Comparison of ENCODE assay signal across 23 cellular contexts in the genomic region with DNA sequence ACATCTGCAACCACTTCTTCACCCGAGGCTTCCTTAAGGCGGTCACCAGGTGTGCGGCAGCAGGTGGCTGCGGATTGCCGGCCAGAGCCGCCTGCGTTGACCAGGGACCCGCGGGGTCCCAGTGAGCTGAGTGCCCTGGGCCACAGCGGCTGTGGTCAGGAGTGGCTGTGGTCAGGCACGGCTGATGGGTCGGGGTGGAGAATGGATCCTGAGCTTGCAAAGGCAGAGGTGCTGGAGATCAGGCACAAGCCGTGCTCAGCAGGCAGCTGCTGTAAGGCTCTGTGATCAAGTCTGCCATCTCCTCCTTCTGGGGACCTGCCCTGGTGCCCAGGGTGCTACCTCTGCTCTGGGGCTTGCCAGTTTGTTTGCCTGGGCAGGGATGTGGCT. TPM values are rescaled to one million over a fixed set of nuclear protein-coding genes. Genes with fewer than 3 reads are reported as not detected.
DNase-seq lines count a peak whose midpoint lies in the region; ATAC-seq, FAIRE-seq and TF ChIP-seq lines count a peak whose summit lies in the region.
"Had no signal": no experiment of that assay in that cellular context is flagged by ENCODE, and none has a peak within 500 bp of the region (broad histone marks: within the 10 kb centered on the region; RNA-seq: fewer than 3 reads in every experiment).

No MANE protein-coding gene starts in this region.

- no peak for ATAC-seq in activated T-cell treated with anti-CD3 and anti-CD28 coated beads, Interleukin-2, amount 50 U/mL, for 4 hours
- ATAC-seq in GM12878 (no peak), GM21423 (IDR thresholded peaks at IDR 0.05; ENCODE audit: unreplicated experiment) (no peak)
- ATAC-seq in activated CD8-positive, alpha-beta memory T cell treated with anti-CD3 and anti-CD28 coated beads, Interleukin-2, amount 10 ng/mL, durations not matched to agents 7 days and 5 days, result no peak
- ATAC-seq: left cardiac atrium had no signal

- SMC1A ChIA-PET in GM12878 (lab: Charles Lee; ENCODE audit: uncharacterized antibody, unreplicated experiment), result no interaction called here

- no peak overlapping the region for H2AFZ ChIP-seq in GM12878 (ENCODE audit: control insufficient read depth, low read depth, low read length)

- H3K4me1 Mint-ChIP-seq in activated T-cell treated with anti-CD3 and anti-CD28 coated beads, Interleukin-2, amount 50 U/mL, for 4 hours (ENCODE audit: low read depth), result peaks cover 9% of the 10 kb centered on the region
- peaks cover 11% of the 10 kb centered on the region for H3K4me1 Mint-ChIP-seq in activated T-cell treated with anti-CD3 and anti-CD28 coated beads, Interleukin-2, amount 50 U/mL, for 24 hours (ENCODE audit: low read depth)
- no peaks in the 10 kb centered on the region for H3K4me1 Mint-ChIP-seq in nephron
- H3K4me1 Mint-ChIP-seq in activated CD8-positive, alpha-beta memory T cell treated with anti-CD3 and anti-CD28 coated beads, Interleukin-2, amount 10 ng/mL, durations not matched to agents 7 days and 5 days, result peaks cover 22% of the 10 kb centered on the region

- TF ChIP-seq CTCF in GM12878 (IDR thresholded peaks at IDR 0.05 in 2 of 3, conservative IDR thresholded peaks at IDR 0.05 in 1 of 3; ENCODE audit: control insufficient read depth in 2 of 3, extremely low read depth in 1 of 3, insufficient read depth in 1 of 3, low read depth in 3 of 3, low read length in 3 of 3) (no peak), nephron (IDR thresholded peaks at IDR 0.05; ENCODE audit: unreplicated experiment in 3 of 3) (no peak)

- in situ Hi-C loops in GM12878 (cut with MboI), result no loop called here

- no peak for TF ChIP-seq RAD21 in GM12878 (IDR thresholded peaks at IDR 0.05; ENCODE audit: insufficient read depth, low read depth, low read length)

- H3K4me2 ChIP-seq in GM12878 (ENCODE audit: control insufficient read depth, insufficient read depth), result peak overlapping the region; percentile 30; the same call in 1 of the 2 replicates

- no TSS peak for BruUV-seq in GM12878 (replicated peaks; lab: Mats Ljungman, UMichigan)

- H3K27ac ChIP-seq in GM12878 (ENCODE audit: control insufficient read depth, insufficient read depth), result no peak overlapping the region
- H3K27ac ChIP-seq: ascending aorta, neutrophil, thyroid gland had no signal

- CTCF ChIA-PET in GM12878 (lab: Yijun Ruan, JAX), result no interaction called here
- CTCF ChIA-PET in activated CD8-positive, alpha-beta memory T cell treated with anti-CD3 and anti-CD28 coated beads, Interleukin-2, amount 10 ng/mL, durations not matched to agents 7 days and 5 days (lab: Charles Lee), result interaction anchor here (0.7 to 2.5 kb wide), 2 partner anchors 11 to 157 kb away, joined by 3 to 9 read pairs; no protein-coding TSS in a partner anchor

- no peaks in the 10 kb centered on the region for H3K9me3 Mint-ChIP-seq in activated T-cell treated with anti-CD3 and anti-CD28 coated beads, Interleukin-2, amount 50 U/mL, for 4 hours
- H3K9me3 Mint-ChIP-seq in activated T-cell treated with anti-CD3 and anti-CD28 coated beads, Interleukin-2, amount 50 U/mL, for 24 hours, result no peaks in the 10 kb centered on the region
- no peaks in the 10 kb centered on the region for H3K9me3 Mint-ChIP-seq in nephron
- H3K9me3 Mint-ChIP-seq in activated CD8-positive, alpha-beta memory T cell treated with anti-CD3 and anti-CD28 coated beads, Interleukin-2, amount 10 ng/mL, durations not matched to agents 7 days and 5 days (ENCODE audit: low read depth), result no peaks in the 10 kb centered on the region

- TF ChIP-seq POLR2A in GM12878 (IDR thresholded peaks at IDR 0.05; ENCODE audit: low read depth, low read length), result no peak

- H3K36me3 Mint-ChIP-seq in activated T-cell treated with anti-CD3 and anti-CD28 coated beads, Interleukin-2, amount 50 U/mL, for 4 hours (ENCODE audit: insufficient read depth), result peaks cover 2% of the 10 kb centered on the region
- H3K36me3 Mint-ChIP-seq in activated T-cell treated with anti-CD3 and anti-CD28 coated beads, Interleukin-2, amount 50 U/mL, for 24 hours (ENCODE audit: low read depth), result peaks cover 33% of the 10 kb centered on the region
- no peaks in the 10 kb centered on the region for H3K36me3 Mint-ChIP-seq in nephron (ENCODE audit: low read depth)
- peaks cover 7% of the 10 kb centered on the region for H3K36me3 Mint-ChIP-seq in activated CD8-positive, alpha-beta memory T cell treated with anti-CD3 and anti-CD28 coated beads, Interleukin-2, amount 10 ng/mL, durations not matched to agents 7 days and 5 days

- intact Hi-C loops in GM12878 (cut with micrococcal nuclease; ENCODE audit: unreplicated experiment), result no loop called here

- H3K27me3 Mint-ChIP-seq in activated T-cell treated with anti-CD3 and anti-CD28 coated beads, Interleukin-2, amount 50 U/mL, for 4 hours (ENCODE audit: low read depth), result no peaks in the 10 kb centered on the region
- no peaks in the 10 kb centered on the region for H3K27me3 Mint-ChIP-seq in activated T-cell treated with anti-CD3 and anti-CD28 coated beads, Interleukin-2, amount 50 U/mL, for 24 hours
- peaks cover 77% of the 10 kb centered on the region for H3K27me3 Mint-ChIP-seq in nephron (ENCODE audit: low read depth)
- H3K27me3 Mint-ChIP-seq in activated CD8-positive, alpha-beta memory T cell treated with anti-CD3 and anti-CD28 coated beads, Interleukin-2, amount 10 ng/mL, durations not matched to agents 7 days and 5 days, result no peaks in the 10 kb centered on the region

- no peaks in the 10 kb centered on the region for H3K27me3 ChIP-seq in GM12878 (replicated peaks in 1 of 2; ENCODE audit: control insufficient read depth in 2 of 2, insufficient read depth in 2 of 2, low read length in 1 of 2)
- H3K27me3 ChIP-seq: ascending aorta, thyroid gland had no signal

- 92% methylated on average over 13 of the region's 13 CpGs for WGBS in GM12878 (ENCODE audit: insufficient coverage, insufficient replicate concordance, low lambda C conversion rate, missing lambda C conversion rate)

- peaks cover 8% of the 10 kb centered on the region for H3K79me2 ChIP-seq in GM12878 (ENCODE audit: control insufficient read depth, insufficient read depth, low read length)

- POLR2A ChIA-PET in GM12878 (lab: Charles Lee), result no interaction called here

- no peaks in the 10 kb centered on the region; the same call in 1 of the 2 replicates for H4K20me1 ChIP-seq in GM12878 (ENCODE audit: control insufficient read depth, insufficient read depth)

- H3K9ac ChIP-seq in GM12878 (ENCODE audit: control insufficient read depth, insufficient read depth, low read length), result no peak overlapping the region

- H3K4me3 Mint-ChIP-seq in activated T-cell treated with anti-CD3 and anti-CD28 coated beads, Interleukin-2, amount 50 U/mL, for 4 hours, result peak overlapping the region; percentile 24
- H3K4me3 Mint-ChIP-seq in activated T-cell treated with anti-CD3 and anti-CD28 coated beads, Interleukin-2, amount 50 U/mL, for 24 hours, result no peak overlapping the region
- H3K4me3 Mint-ChIP-seq in nephron, result peak overlapping the region; percentile 1 to 69 (median 49)
- no peak overlapping the region for H3K4me3 Mint-ChIP-seq in activated CD8-positive, alpha-beta memory T cell treated with anti-CD3 and anti-CD28 coated beads, Interleukin-2, amount 10 ng/mL, durations not matched to agents 7 days and 5 days

- H3K27ac Mint-ChIP-seq in activated T-cell treated with anti-CD3 and anti-CD28 coated beads, Interleukin-2, amount 50 U/mL, for 24 hours, result no peak overlapping the region
- no peak overlapping the region for H3K27ac Mint-ChIP-seq in nephron
- no peak overlapping the region for H3K27ac Mint-ChIP-seq in activated CD8-positive, alpha-beta memory T cell treated with anti-CD3 and anti-CD28 coated beads, Interleukin-2, amount 10 ng/mL, durations not matched to agents 7 days and 5 days

- H3K4me1 ChIP-seq in GM12878 (ENCODE audit: control insufficient read depth, insufficient read depth, low read length), result peaks cover 36% of the 10 kb centered on the region

- FAIRE-seq in GM12878 (lab: Jason Lieb, UNC), result no peak
- FAIRE-seq: colon, endometrium, GM19239, TTC549 had no signal

- H3K4me3 ChIP-seq in GM12878, result no peak overlapping the region

- TF ChIP-seq EP300 in GM12878 (IDR thresholded peaks at IDR 0.05; ENCODE audit: borderline replicate concordance in 1 of 2, control insufficient read depth in 1 of 2, low read depth in 2 of 2, low read length in 2 of 2), result no peak

- H3K9me3 ChIP-seq in GM12878 (replicated peaks; ENCODE audit: control insufficient read depth, insufficient read depth, low read length), result no peaks in the 10 kb centered on the region
- H3K9me3 ChIP-seq: ascending aorta, neutrophil, thyroid gland had no signal

- RAD21 ChIA-PET in GM12878 (lab: Charles Lee; ENCODE audit: unreplicated experiment), result interaction anchor here (0.6 kb wide), 1 partner anchor 12 kb away, joined by 3 read pairs; no protein-coding TSS in a partner anchor

- H3K36me3 ChIP-seq in GM12878 (ENCODE audit: control insufficient read depth in 2 of 2, insufficient read depth in 2 of 2, low read length in 1 of 2), result peaks cover 0 to 5% of the 10 kb centered on the region in 2 experiments; a peak in 3 of 4 replicates
- H3K36me3 ChIP-seq: neutrophil had no signal

- no peak for DNase-seq in activated T-cell treated with anti-CD3 and anti-CD28 coated beads, Interleukin-2, amount 50 U/mL, for 4 hours
- no peak for DNase-seq in activated T-cell treated with anti-CD3 and anti-CD28 coated beads, Interleukin-2, amount 50 U/mL, for 24 hours
- DNase-seq in D341Med (ENCODE audit: low spot score) (peak; percentile 9), GM12878 (ENCODE audit: low read depth, low spot score) (no peak), globus pallidus (ENCODE audit: low spot score) (no peak)
- DNase-seq in activated CD8-positive, alpha-beta memory T cell treated with anti-CD3 and anti-CD28 coated beads, Interleukin-2, amount 10 ng/mL, durations not matched to agents 7 days and 5 days, result no peak
- DNase-seq: ACHN; Kasumi-1; left cardiac atrium; NCI-H1092 treated with DMSO at 0.1 percent for 48 hours; NCI-H510A treated with DMSO at 0.1 percent for 48 hours; stimulated activated CD4-positive, alpha-beta T cell treated with anti-CD3 and anti-CD28 coated beads, Interleukin-12 subunit alpha, Interleukin-12 subunit beta, amount 100 ng/mL, for 4 hours; thyroid gland had no signal

RNA-seq across cellular contexts. Expression of a gene that starts 2.1 kb away (rescaled TPM):
- 1 to 10 TPM; 5.6 to 8.4 (median 7.8) TPM for total RNA-seq in activated T-cell treated with anti-CD3 and anti-CD28 coated beads, Interleukin-2, amount 50 U/mL, for 4 hours
- 40.5 and 46.8 TPM in 2 replicates for total RNA-seq in GM12878 (2013; cell fraction: nucleolus; rRNA removed)
- total RNA-seq in GM12878 (2014; rRNA removed) (9.3 and 9.5 TPM in 2 replicates), GM12878 (2014; rRNA removed; fragmentation: Illumina TruSeq; extraction: Trizol) (4.4 and 4.6 TPM in 2 replicates), GM12878 (2021) (14.5 and 15.7 TPM in 2 replicates)
- 8.1 TPM for polyA plus RNA-seq in GM12878 (2011; ENCODE audit: low read depth)
- polyA plus RNA-seq in GM12878 (2011; rRNA removed) (5.3 and 6.2 TPM in 2 replicates), GM12878 (2014; fragmentation: Illumina TruSeq; extraction: Trizol) (4.4 and 8.7 TPM in 2 replicates), GM12878 (2014; fragmentation: Nextera tagmentation; extraction: Ambion mirVana) (1 to 10 TPM in 1 of 2 experiments, under 1 TPM in 1; 0.29 to 1.2 TPM), GM12878 (2014; rRNA removed) (12.8 and 13.8 TPM in 2 replicates), GM12878 (2016; fragmentation: Nextera tagmentation; extraction: Ambion mirVana) (1 to 10 TPM; 1.5 to 5.4 TPM)
- 11.5 and 11.7 TPM in 2 replicates for polyA plus RNA-seq in GM12878 (2011; cell fraction: cytosol; rRNA removed)
- 80.3 and 92.7 TPM in 2 replicates for polyA plus RNA-seq in GM12878 (2011; cell fraction: nucleus; rRNA removed)
- 18.4 and 25.7 TPM in 2 replicates for polyA plus RNA-seq in GM12878 (2012)
- polyA minus RNA-seq in GM12878 (2011; rRNA and poly(A)+ RNA removed), result 2.8 and 6.5 TPM in 2 replicates
- polyA minus RNA-seq in GM12878 (2011; cell fraction: cytosol; rRNA and poly(A)+ RNA removed), result 2.1 and 5.1 TPM in 2 replicates
- 17.6 and 18.0 TPM in 2 replicates for polyA minus RNA-seq in GM12878 (2011; cell fraction: nucleus; rRNA and poly(A)+ RNA removed)
- total RNA-seq in activated CD8-positive, alpha-beta memory T cell treated with anti-CD3 and anti-CD28 coated beads, Interleukin-2, amount 10 ng/mL, durations not matched to agents 7 days and 5 days, result 10 to 100 TPM; 32.6 to 35.3 TPM

RNA-seq across cellular contexts. Expression of a gene that starts 7.4 kb away (rescaled TPM):
- 10 to 100 TPM; 30.7 to 34.0 (median 33.5) TPM for total RNA-seq in activated T-cell treated with anti-CD3 and anti-CD28 coated beads, Interleukin-2, amount 50 U/mL, for 4 hours
- total RNA-seq in GM12878 (2013; cell fraction: nucleolus; rRNA removed), result 99.1 and 110 TPM in 2 replicates
- total RNA-seq in GM12878 (2014; rRNA removed) (27.2 and 34.1 TPM in 2 replicates), GM12878 (2014; rRNA removed; fragmentation: Illumina TruSeq; extraction: Trizol) (16.3 and 21.4 TPM in 2 replicates), GM12878 (2021) (27.1 and 33.3 TPM in 2 replicates)
- 12.4 TPM for polyA plus RNA-seq in GM12878 (2011; ENCODE audit: low read depth)
- polyA plus RNA-seq in GM12878 (2011; rRNA removed) (23.7 and 31.2 TPM in 2 replicates), GM12878 (2014; fragmentation: Illumina TruSeq; extraction: Trizol) (14.8 and 23.5 TPM in 2 replicates), GM12878 (2014; fragmentation: Nextera tagmentation; extraction: Ambion mirVana) (1 to 10 TPM in 1 of 2 experiments, under 1 TPM in 1; 0.71 to 2.0 TPM), GM12878 (2014; rRNA removed) (23.4 and 28.4 TPM in 2 replicates), GM12878 (2016; fragmentation: Nextera tagmentation; extraction: Ambion mirVana) (10 to 100 TPM; 21.9 to 22.1 TPM)
- 31.1 and 38.7 TPM in 2 replicates for polyA plus RNA-seq in GM12878 (2011; cell fraction: cytosol; rRNA removed)
- polyA plus RNA-seq in GM12878 (2011; cell fraction: nucleus; rRNA removed), result 144 and 148 TPM in 2 replicates
- polyA plus RNA-seq in GM12878 (2012), result 27.2 and 31.7 TPM in 2 replicates
- 46.7 and 53.3 TPM in 2 replicates for polyA minus RNA-seq in GM12878 (2011; rRNA and poly(A)+ RNA removed)
- polyA minus RNA-seq in GM12878 (2011; cell fraction: cytosol; rRNA and poly(A)+ RNA removed), result 12.2 and 12.3 TPM in 2 replicates
- polyA minus RNA-seq in GM12878 (2011; cell fraction: nucleus; rRNA and poly(A)+ RNA removed), result 43.0 and 58.7 TPM in 2 replicates
- total RNA-seq in activated CD8-positive, alpha-beta memory T cell treated with anti-CD3 and anti-CD28 coated beads, Interleukin-2, amount 10 ng/mL, durations not matched to agents 7 days and 5 days, result 10 to 100 TPM; 43.8 to 60.6 TPM

RNA-seq across cellular contexts. Expression of a gene that starts 9.0 kb away (rescaled TPM):
- total RNA-seq in activated T-cell treated with anti-CD3 and anti-CD28 coated beads, Interleukin-2, amount 50 U/mL, for 4 hours, result 1 to 10 TPM; 3.6 to 5.5 (median 4.6) TPM
- 8.6 and 9.4 TPM in 2 replicates for total RNA-seq in GM12878 (2013; cell fraction: nucleolus; rRNA removed)
- 29.3 and 35.2 TPM in 2 replicates for total RNA-seq in GM12878 (2014; rRNA removed)
- total RNA-seq in GM12878 (2014; rRNA removed; fragmentation: Illumina TruSeq; extraction: Trizol), result 8.2 and 10.7 TPM in 2 replicates
- 30.0 and 32.5 TPM in 2 replicates for total RNA-seq in GM12878 (2021)
- polyA plus RNA-seq in GM12878 (2011; ENCODE audit: low read depth), result 1.1 TPM
- 3.7 and 6.7 TPM in 2 replicates for polyA plus RNA-seq in GM12878 (2011; rRNA removed)
- 10.4 and 19.8 TPM in 2 replicates for polyA plus RNA-seq in GM12878 (2011; cell fraction: cytosol; rRNA removed)
- polyA plus RNA-seq in GM12878 (2011; cell fraction: nucleus; rRNA removed), result 21.3 and 25.1 TPM in 2 replicates
- 4.4 and 5.8 TPM in 2 replicates for polyA plus RNA-seq in GM12878 (2012)
- 2.4 and 6.2 TPM in 2 replicates for polyA plus RNA-seq in GM12878 (2014; fragmentation: Illumina TruSeq; extraction: Trizol)
- 1 to 10 TPM; 1.6 to 2.0 TPM for polyA plus RNA-seq in GM12878 (2014; fragmentation: Nextera tagmentation; extraction: Ambion mirVana)
- polyA plus RNA-seq in GM12878 (2014; rRNA removed), result 26.6 and 30.9 TPM in 2 replicates
- 1 to 10 TPM; 3.3 to 7.7 TPM for polyA plus RNA-seq in GM12878 (2016; fragmentation: Nextera tagmentation; extraction: Ambion mirVana)
- 4.2 and 10.7 TPM in 2 replicates for polyA minus RNA-seq in GM12878 (2011; rRNA and poly(A)+ RNA removed)
- polyA minus RNA-seq in GM12878 (2011; cell fraction: cytosol; rRNA and poly(A)+ RNA removed), result 7.2 and 7.8 TPM in 2 replicates
- 4.6 and 11.4 TPM in 2 replicates for polyA minus RNA-seq in GM12878 (2011; cell fraction: nucleus; rRNA and poly(A)+ RNA removed)
- 10 to 100 TPM; 31.9 to 40.1 TPM for total RNA-seq in activated CD8-positive, alpha-beta memory T cell treated with anti-CD3 and anti-CD28 coated beads, Interleukin-2, amount 10 ng/mL, durations not matched to agents 7 days and 5 days

RNA-seq across cellular contexts. Expression of a gene that starts 25.5 kb away (rescaled TPM):
- total RNA-seq in activated T-cell treated with anti-CD3 and anti-CD28 coated beads, Interleukin-2, amount 50 U/mL, for 4 hours, result under 1 TPM in 1 of 3 donors, not detected in 2; 0.34 TPM
- 2.4 and 2.8 TPM in 2 replicates for total RNA-seq in GM12878 (2013; cell fraction: nucleolus; rRNA removed)
- total RNA-seq in GM12878 (2014; rRNA removed) (0.05 and 0.40 TPM in 2 replicates), GM12878 (2014; rRNA removed; fragmentation: Illumina TruSeq; extraction: Trizol) (not detected in 2 replicates), GM12878 (2021) (1.4 and 2.0 TPM in 2 replicates)
- polyA plus RNA-seq in GM12878 (2011; ENCODE audit: low read depth), result 0.47 TPM
- polyA plus RNA-seq in GM12878 (2011; rRNA removed) (0.19 TPM in 1 of 2 replicates, not detected in the other), GM12878 (2014; fragmentation: Illumina TruSeq; extraction: Trizol) (0.18 TPM in 1 of 2 replicates, not detected in the other), GM12878 (2014; fragmentation: Nextera tagmentation; extraction: Ambion mirVana) (under 1 TPM in 1 of 2 experiments, not detected in 1; 0.15 TPM), GM12878 (2014; rRNA removed) (0.91 and 1.2 TPM in 2 replicates), GM12878 (2016; fragmentation: Nextera tagmentation; extraction: Ambion mirVana) (1 to 10 TPM; 1.5 to 1.8 TPM)
- 0.22 and 0.43 TPM in 2 replicates for polyA plus RNA-seq in GM12878 (2011; cell fraction: cytosol; rRNA removed)
- polyA plus RNA-seq in GM12878 (2011; cell fraction: nucleus; rRNA removed), result 2.8 and 3.3 TPM in 2 replicates
- polyA plus RNA-seq in GM12878 (2012), result 1.8 and 4.3 TPM in 2 replicates
- polyA minus RNA-seq in GM12878 (2011; rRNA and poly(A)+ RNA removed), result not detected in 2 replicates
- polyA minus RNA-seq in GM12878 (2011; cell fraction: cytosol; rRNA and poly(A)+ RNA removed), result not detected in 2 replicates
- 0.36 TPM in 1 of 2 replicates, not detected in the other for polyA minus RNA-seq in GM12878 (2011; cell fraction: nucleus; rRNA and poly(A)+ RNA removed)
- not detected for total RNA-seq in activated CD8-positive, alpha-beta memory T cell treated with anti-CD3 and anti-CD28 coated beads, Interleukin-2, amount 10 ng/mL, durations not matched to agents 7 days and 5 days
- total RNA-seq: ascending aorta, fibroblast of villous mesenchyme, mesenteric fat pad had no signal

RNA-seq across cellular contexts. Expression of a gene that starts 33.4 kb away (rescaled TPM):
- 10 to 100 TPM; 15.1 to 33.0 (median 23.2) TPM for total RNA-seq in activated T-cell treated with anti-CD3 and anti-CD28 coated beads, Interleukin-2, amount 50 U/mL, for 4 hours
- 0.49 and 0.92 TPM in 2 replicates for total RNA-seq in GM12878 (2013; cell fraction: nucleolus; rRNA removed)
- 0.11 and 1.2 TPM in 2 replicates for total RNA-seq in GM12878 (2014; rRNA removed)
- total RNA-seq in GM12878 (2014; rRNA removed; fragmentation: Illumina TruSeq; extraction: Trizol), result 0.13 TPM in 1 of 2 replicates, not detected in the other
- total RNA-seq in GM12878 (2021), result 0.64 and 1.5 TPM in 2 replicates
- polyA plus RNA-seq in GM12878 (2011; ENCODE audit: low read depth), result not detected
- 0.14 and 0.19 TPM in 2 replicates for polyA plus RNA-seq in GM12878 (2011; rRNA removed)
- polyA plus RNA-seq in GM12878 (2011; cell fraction: cytosol; rRNA removed), result 0.06 and 0.10 TPM in 2 replicates
- polyA plus RNA-seq in GM12878 (2011; cell fraction: nucleus; rRNA removed), result 1.9 TPM in 2 replicates
- polyA plus RNA-seq in GM12878 (2012), result 0.72 and 1.2 TPM in 2 replicates
- 0.04 TPM in 1 of 2 replicates, not detected in the other for polyA plus RNA-seq in GM12878 (2014; fragmentation: Illumina TruSeq; extraction: Trizol)
- polyA plus RNA-seq in GM12878 (2014; fragmentation: Nextera tagmentation; extraction: Ambion mirVana), result not detected
- polyA plus RNA-seq in GM12878 (2014; rRNA removed), result 0.42 and 0.58 TPM in 2 replicates
- polyA plus RNA-seq in GM12878 (2016; fragmentation: Nextera tagmentation; extraction: Ambion mirVana), result 1 to 10 TPM; 1.1 to 1.7 TPM
- polyA minus RNA-seq in GM12878 (2011; rRNA and poly(A)+ RNA removed), result not detected in 2 replicates
- polyA minus RNA-seq in GM12878 (2011; cell fraction: cytosol; rRNA and poly(A)+ RNA removed), result 1.5 and 2.7 TPM in 2 replicates
- polyA minus RNA-seq in GM12878 (2011; cell fraction: nucleus; rRNA and poly(A)+ RNA removed), result 0.38 TPM in 1 of 2 replicates, not detected in the other
- total RNA-seq in activated CD8-positive, alpha-beta memory T cell treated with anti-CD3 and anti-CD28 coated beads, Interleukin-2, amount 10 ng/mL, durations not matched to agents 7 days and 5 days, result 10 to 100 TPM; 30.4 to 55.6 TPM

Comparison
In these comparisons a context has a peak if more than half of its experiments do, and no peak if none do; other contexts are left out.
1. H3K4me3 Mint-ChIP-seq: peak in activated T-cell treated with anti-CD3 and anti-CD28 coated beads, Interleukin-2, amount 50 U/mL, for 4 hours (single experiment) and nephron (3 of 3); none in activated T-cell treated with anti-CD3 and anti-CD28 coated beads, Interleukin-2, amount 50 U/mL, for 24 hours (single experiment) and activated CD8-positive, alpha-beta memory T cell treated with anti-CD3 and anti-CD28 coated beads, Interleukin-2, amount 10 ng/mL, durations not matched to agents 7 days and 5 days (single experiment).